8 cellular contexts compared by ENCODE assay signal in genomic region chr19:15154002-15154612, GRCh38. TPM values are rescaled to one million over a fixed set of nuclear protein-coding genes. Genes with fewer than 3 reads are reported as not detected.
DNase-seq lines count a peak whose midpoint lies in the region; ATAC-seq and TF ChIP-seq lines count a peak whose summit lies in the region.

No MANE protein-coding gene starts in this region.

- no peak overlapping the region for H3K4me3 Mint-ChIP-seq in neural crest cell

- intact Hi-C loops in colonic mucosa (cut with DNase I) = no loop called here

- H3K4me3 ChIP-seq in BJ (ENCODE audit: low read depth, low read length) (no peak overlapping the region), H7 (ENCODE audit: insufficient read depth, low read depth, low read length) (no peak overlapping the region), colonic mucosa (no peak overlapping the region)

- H3K36me3 ChIP-seq in BJ (ENCODE audit: control insufficient read depth, insufficient read depth, low read length) = no peaks in the 10 kb centered on the region
- H3K36me3 ChIP-seq in H7 (replicated peaks; ENCODE audit: control insufficient read depth, insufficient read depth, low read length) = no peaks in the 10 kb centered on the region
- H3K36me3 ChIP-seq in colonic mucosa = no peaks in the 10 kb centered on the region

- H3K9me3 Mint-ChIP-seq in neural crest cell = no peaks in the 10 kb centered on the region

- ATAC-seq in HG03460 (IDR thresholded peaks at IDR 0.05; ENCODE audit: unreplicated experiment) = no peak
- ATAC-seq in HG03442 (IDR thresholded peaks at IDR 0.05; ENCODE audit: unreplicated experiment) = no peak

- H3K9me3 ChIP-seq in colonic mucosa = no peaks in the 10 kb centered on the region

- H3K27ac Mint-ChIP-seq in neural crest cell (ENCODE audit: unreplicated experiment) = no peak overlapping the region

- POLR2A ChIA-PET in BJ (lab: Charles Lee) = no interaction called here

- no peaks in the 10 kb centered on the region for H3K4me1 Mint-ChIP-seq in neural crest cell

- no peaks in the 10 kb centered on the region for H3K4me1 ChIP-seq in colonic mucosa

- H3K27me3 Mint-ChIP-seq in neural crest cell (ENCODE audit: low read depth) = peaks cover 9% of the 10 kb centered on the region

- H3K9ac ChIP-seq in colonic mucosa (ENCODE audit: low read depth in 2 of 2, low read length in 2 of 2) = no peak overlapping the region

- no peak for DNase-seq in BJ (ENCODE audit: low read depth)
- DNase-seq in H7 = peak; percentile 82
- peak; percentile 56 for DNase-seq in RPMI7951 (ENCODE audit: low read depth)
- DNase-seq in colonic mucosa = peak; percentile 50
- peak; percentile 43 for DNase-seq in neural crest cell (ENCODE audit: low read depth, low spot score)
- no peak for DNase-seq in NCI-H187 treated with DMSO at 0.1 percent for 48 hours (lab: John Stamatoyannopoulos, UW)

- CTCF ChIA-PET in BJ (lab: Yijun Ruan, JAX) = interaction anchor here (0.7 to 7.4 kb wide), 17 partner anchors 10 to 406 kb away, joined by 3 to 76 read pairs (median 4); partner anchors contain the start of gene AKAP8L

- H3K27ac ChIP-seq in colonic mucosa = no peak overlapping the region

- peak; percentile 66 for TF ChIP-seq CTCF in BJ (IDR thresholded peaks at IDR 0.05; ENCODE audit: insufficient read depth, low read depth, low read length)
- peak; percentile 38 for TF ChIP-seq CTCF in colonic mucosa (IDR thresholded peaks at IDR 0.05)
- peak; percentile 66 for TF ChIP-seq CTCF in neural crest cell (conservative IDR thresholded peaks at IDR 0.05)

- H3K27me3 ChIP-seq in BJ (ENCODE audit: control insufficient read depth, insufficient read depth, low read length) (no peaks in the 10 kb centered on the region; the same call in 1 of the 2 replicates), H7 (ENCODE audit: control insufficient read depth, insufficient read depth, low read length) (no peaks in the 10 kb centered on the region), colonic mucosa (no peaks in the 10 kb centered on the region)

- H3K36me3 Mint-ChIP-seq in neural crest cell (ENCODE audit: low read depth) = peaks cover 3% of the 10 kb centered on the region

RNA-seq across cellular contexts. Expression of gene NOTCH3, which starts 46.7 kb away (rescaled TPM):
- polyA plus RNA-seq in BJ (2011; rRNA removed) = 13.3 and 37.6 TPM in 2 replicates
- polyA minus RNA-seq in BJ (2011; rRNA and poly(A)+ RNA removed) = 41.8 and 52.6 TPM in 2 replicates
- 47.0 and 52.1 TPM in 2 replicates for total RNA-seq in H7 (2014; rRNA removed; shearing (Covaris generic))
- total RNA-seq in RPMI7951 (2014; rRNA removed; shearing (Covaris generic)) = 0.60 and 0.68 TPM in 2 replicates
- total RNA-seq in colonic mucosa = 10 to 100 TPM in 1 of 2 donors, 1 to 10 TPM in 1; 4.4 to 10.5 TPM
- 125 and 127 TPM in 2 replicates for total RNA-seq in neural crest cell

RNA-seq across cellular contexts. Expression of gene SYDE1, which starts 46.9 kb away (rescaled TPM):
- 45.4 and 73.5 TPM in 2 replicates for polyA plus RNA-seq in BJ (2011; rRNA removed)
- polyA minus RNA-seq in BJ (2011; rRNA and poly(A)+ RNA removed) = 34.6 and 45.4 TPM in 2 replicates
- 13.7 and 17.5 TPM in 2 replicates for total RNA-seq in H7 (2014; rRNA removed; shearing (Covaris generic))
- total RNA-seq in RPMI7951 (2014; rRNA removed; shearing (Covaris generic)) = 15.0 and 23.3 TPM in 2 replicates
- total RNA-seq in colonic mucosa (1 to 10 TPM; 1.8 to 5.8 TPM), neural crest cell (23.8 and 24.7 TPM in 2 replicates)

Comparison
In these comparisons a context has a peak if more than half of its experiments do, and no peak if none do; other contexts are left out.
1. DNase-seq: peak in H7 (single experiment), RPMI7951 (single experiment), colonic mucosa (single experiment) and neural crest cell (single experiment); none in BJ (single experiment) and NCI-H187 treated with DMSO at 0.1 percent for 48 hours (single experiment).
2. Peak in every context shown above with its lines, with median percentiles within 50 percentile points of each other: CTCF ChIP-seq.